24 cellular contexts compared by ENCODE assay signal in the genomic region with DNA sequence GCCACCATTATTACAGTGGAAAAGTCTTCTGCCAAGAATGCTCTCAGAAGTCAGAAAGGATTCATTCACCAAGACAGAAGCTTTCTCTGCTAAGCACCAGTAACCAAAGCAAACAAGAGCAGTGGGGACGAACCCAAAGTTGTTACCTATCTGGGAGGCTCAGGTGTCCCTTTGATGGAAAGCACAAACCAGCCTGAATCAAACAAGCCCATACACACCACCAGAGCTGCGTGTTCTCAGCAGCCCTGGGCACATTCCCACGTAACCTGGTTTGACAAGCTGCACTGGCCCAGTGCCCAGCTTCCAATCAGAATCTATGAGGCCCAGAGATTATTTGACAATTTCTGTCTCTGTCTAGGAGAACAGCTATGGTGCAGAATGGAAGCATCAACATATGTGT.
DNase-seq lines count a peak whose midpoint lies in the region; ATAC-seq and TF ChIP-seq lines count a peak whose summit lies in the region.
"Had no signal": no experiment of that assay in that cellular context is flagged by ENCODE, and none has a peak within 500 bp of the region (broad histone marks: within the 10 kb centered on the region; RNA-seq: fewer than 3 reads in every experiment).

No MANE protein-coding gene starts in this region.

- H3K4me3 ChIP-seq in stomach (no peak overlapping the region), SJCRH30 (no peak overlapping the region)
- H3K4me3 ChIP-seq: smooth muscle cell had no signal

- TF ChIP-seq CTCF in VCaP (conservative IDR thresholded peaks at IDR 0.05) (no peak), foreskin keratinocyte (conservative IDR thresholded peaks at IDR 0.05) (no peak), stomach (IDR thresholded peaks at IDR 0.05) (no peak), CD14-positive monocyte (IDR thresholded peaks at IDR 0.05) (no peak)

- WGBS in stomach, 5 donors, result 20 to 34% (median 29%) methylated on average over 3 of the region's 3 CpGs

- H3K36me3 ChIP-seq in stomach (no peaks in the 10 kb centered on the region), SJCRH30 (no peaks in the 10 kb centered on the region)

- H3K9me3 ChIP-seq in stomach (no peaks in the 10 kb centered on the region), SJCRH30 (replicated peaks) (no peaks in the 10 kb centered on the region)

- intact Hi-C loops in stomach (cut with DNase I; ENCODE audit: low total_unique reads) (no loop called here), CD14-positive monocyte (cut with micrococcal nuclease) (no loop called here)

- H3K27me3 ChIP-seq in foreskin keratinocyte (no peaks in the 10 kb centered on the region), stomach (no peaks in the 10 kb centered on the region), SJCRH30 (peaks cover 10% of the 10 kb centered on the region; the same call in 1 of the 2 replicates)

- TF ChIP-seq POLR2A in stomach (IDR thresholded peaks at IDR 0.05), result no peak

- peaks cover 0 to 3% (median 0%) of the 10 kb centered on the region in 3 donors for H3K27me3 Mint-ChIP-seq in CD14-positive monocyte (ENCODE audit: low read depth in 3 of 3)
- H3K27me3 Mint-ChIP-seq: activated CD8-positive, alpha-beta memory T cell treated with anti-CD3 and anti-CD28 coated beads, Interleukin-2, amount 10 ng/mL, durations not matched to agents 7 days and 5 days had no signal

- no peak for TF ChIP-seq EP300 in stomach (IDR thresholded peaks at IDR 0.05)

- H3K27ac ChIP-seq in VCaP, result peak overlapping the region; percentile 65
- peak overlapping the region; percentile 42 for H3K27ac ChIP-seq in foreskin keratinocyte
- H3K27ac ChIP-seq in stomach, result no peak overlapping the region
- no peak overlapping the region for H3K27ac ChIP-seq in SJCRH30

- H3K36me3 Mint-ChIP-seq in CD14-positive monocyte, result no peaks in the 10 kb centered on the region
- H3K36me3 Mint-ChIP-seq: activated CD8-positive, alpha-beta memory T cell treated with anti-CD3 and anti-CD28 coated beads, Interleukin-2, amount 10 ng/mL, durations not matched to agents 7 days and 5 days; naive thymus-derived CD4-positive, alpha-beta T cell; stimulated activated effector memory CD8-positive, alpha-beta T cell treated with anti-CD3 and anti-CD28 coated beads, Interleukin-12 subunit alpha, Interleukin-12 subunit beta, amount 100 ng/mL, for 72 hours; WTC11 had no signal

- H3K4me1 Mint-ChIP-seq in CD14-positive monocyte, result peaks cover 5% of the 10 kb centered on the region
- H3K4me1 Mint-ChIP-seq: activated CD8-positive, alpha-beta memory T cell treated with anti-CD3 and anti-CD28 coated beads, Interleukin-2, amount 10 ng/mL, durations not matched to agents 7 days and 5 days; naive thymus-derived CD4-positive, alpha-beta T cell; stimulated activated effector memory CD8-positive, alpha-beta T cell treated with anti-CD3 and anti-CD28 coated beads, Interleukin-12 subunit alpha, Interleukin-12 subunit beta, amount 100 ng/mL, for 72 hours had no signal

- peaks cover 0 to 3% (median 0%) of the 10 kb centered on the region in 7 donors for H3K9me3 Mint-ChIP-seq in CD14-positive monocyte
- H3K9me3 Mint-ChIP-seq: activated naive CD4-positive, alpha-beta T cell treated with anti-CD3 and anti-CD28 coated beads for 36 hours; CD4-positive, alpha-beta T cell; endodermal cell had no signal

- ATAC-seq in foreskin keratinocyte (peak; percentile 91), GM18517 (IDR thresholded peaks at IDR 0.05; ENCODE audit: unreplicated experiment) (no peak)
- ATAC-seq: activated CD8-positive, alpha-beta memory T cell treated with anti-CD3 and anti-CD28 coated beads, Interleukin-2, amount 10 ng/mL, durations not matched to agents 7 days and 5 days; activated T-cell treated with anti-CD3 and anti-CD28 coated beads, Interleukin-2, amount 50 U/mL, for 72 hours; naive thymus-derived CD4-positive, alpha-beta T cell; stimulated activated effector memory CD8-positive, alpha-beta T cell treated with anti-CD3 and anti-CD28 coated beads, Interleukin-12 subunit alpha, Interleukin-12 subunit beta, amount 100 ng/mL, for 72 hours; WTC11 had no signal

- no peak overlapping the region for H3K27ac Mint-ChIP-seq in CD14-positive monocyte
- H3K27ac Mint-ChIP-seq: activated CD8-positive, alpha-beta memory T cell treated with anti-CD3 and anti-CD28 coated beads, Interleukin-2, amount 10 ng/mL, durations not matched to agents 7 days and 5 days; activated naive CD4-positive, alpha-beta T cell treated with anti-CD3 and anti-CD28 coated beads for 36 hours; activated T-cell treated with anti-CD3 and anti-CD28 coated beads, Interleukin-2, amount 50 U/mL, for 72 hours; CD4-positive, alpha-beta T cell; endodermal cell; naive thymus-derived CD4-positive, alpha-beta T cell; stimulated activated effector memory CD8-positive, alpha-beta T cell treated with anti-CD3 and anti-CD28 coated beads, Interleukin-12 subunit alpha, Interleukin-12 subunit beta, amount 100 ng/mL, for 72 hours; WTC11 had no signal

- DNase-seq in NCI-H1105 (lab: John Stamatoyannopoulos, UW) (peak; percentile 19), foreskin keratinocyte (peak; percentile 94 to 96), stomach (peak; percentile 80), CD14-positive monocyte (ENCODE audit: low spot score) (no peak), SJCRH30 (no peak)
- DNase-seq: activated CD4-positive, alpha-beta T cell treated with anti-CD3 and anti-CD28 coated beads, Interleukin-2, amount 50 U/mL, for 1 hour; activated CD8-positive, alpha-beta memory T cell treated with anti-CD3 and anti-CD28 coated beads, Interleukin-2, amount 10 ng/mL, durations not matched to agents 7 days and 5 days; activated naive CD4-positive, alpha-beta T cell treated with anti-CD3 and anti-CD28 coated beads for 36 hours; activated T-cell treated with anti-CD3 and anti-CD28 coated beads, Interleukin-2, amount 50 U/mL, for 72 hours; CD4-positive, alpha-beta T cell; DMS153; endodermal cell; naive thymus-derived CD4-positive, alpha-beta T cell; NCI-H146; NCI-H226; NCI-H774; occipital lobe; stimulated activated CD4-positive, alpha-beta T cell treated with anti-CD3 and anti-CD28 coated beads, Interleukin-2, amount 100 ng/mL, for 24 hours; T-helper 9 cell had no signal

- H3K4me1 ChIP-seq in foreskin keratinocyte, result peaks cover 9% of the 10 kb centered on the region
- H3K4me1 ChIP-seq in stomach, result peaks cover 0 to 6% (median 0%) of the 10 kb centered on the region in 4 donors
- H3K4me1 ChIP-seq in SJCRH30, result no peaks in the 10 kb centered on the region

- H3K4me3 Mint-ChIP-seq in CD14-positive monocyte, result no peak overlapping the region
- H3K4me3 Mint-ChIP-seq: activated CD8-positive, alpha-beta memory T cell treated with anti-CD3 and anti-CD28 coated beads, Interleukin-2, amount 10 ng/mL, durations not matched to agents 7 days and 5 days; activated naive CD4-positive, alpha-beta T cell treated with anti-CD3 and anti-CD28 coated beads for 36 hours; activated T-cell treated with anti-CD3 and anti-CD28 coated beads, Interleukin-2, amount 50 U/mL, for 72 hours; CD4-positive, alpha-beta T cell; endodermal cell; naive thymus-derived CD4-positive, alpha-beta T cell; stimulated activated effector memory CD8-positive, alpha-beta T cell treated with anti-CD3 and anti-CD28 coated beads, Interleukin-12 subunit alpha, Interleukin-12 subunit beta, amount 100 ng/mL, for 72 hours; WTC11 had no signal

Comparison
In these comparisons a context has a peak if more than half of its experiments do, and no peak if none do; other contexts are left out.
1. DNase-seq: peak in NCI-H1105 (single experiment), foreskin keratinocyte (2 of 2) and stomach (single experiment); none in CD14-positive monocyte (single experiment) and SJCRH30 (0 of 2).
2. H3K27ac ChIP-seq: peak in VCaP (single experiment) and foreskin keratinocyte (single experiment); none in stomach (0 of 5) and SJCRH30 (single experiment).